In the genomic region with DNA sequence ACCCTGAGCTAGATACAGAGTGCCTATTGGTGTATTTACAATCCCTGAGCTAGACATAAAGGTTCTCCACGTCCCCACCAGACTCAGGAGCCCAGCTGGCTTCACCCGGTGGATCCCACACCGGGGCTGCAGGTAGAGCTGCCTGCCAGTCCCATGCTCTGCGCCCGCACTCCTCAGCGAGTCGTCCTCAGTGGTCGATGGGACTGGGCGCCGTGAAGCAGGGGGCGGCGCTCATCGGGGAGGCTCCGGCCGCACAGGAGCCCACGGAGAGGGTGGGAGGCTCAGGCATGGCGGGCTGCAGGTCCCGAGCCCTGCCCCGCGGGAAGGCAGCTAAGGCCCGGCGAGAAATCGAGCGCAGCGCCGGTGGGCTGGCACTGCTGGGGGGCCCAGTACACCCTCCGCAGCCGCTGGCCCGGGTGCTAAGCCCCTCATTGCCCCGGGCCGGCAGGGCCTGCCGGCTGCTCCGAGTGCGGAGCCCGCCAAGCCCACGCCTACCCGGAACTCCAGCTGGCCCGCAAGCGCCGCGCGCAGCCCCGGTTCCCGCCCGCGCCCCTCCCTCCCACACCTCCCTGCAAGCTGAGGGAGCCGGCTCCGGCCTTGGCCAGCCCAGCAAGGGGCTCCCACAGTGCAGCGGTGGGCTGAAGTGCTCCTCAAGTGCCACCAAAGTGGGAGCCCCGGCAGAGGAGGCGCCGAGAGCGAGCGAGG, we compare ENCODE assay signal across 11 cellular contexts. TPM values are rescaled to one million over a fixed set of nuclear protein-coding genes. Genes with fewer than 3 reads are reported as not detected.
A peak's percentile ranks its signal among the peaks of the same experiment; 100 is the strongest.
DNase-seq lines count a peak whose midpoint lies in the region; ATAC-seq and TF ChIP-seq lines count a peak whose summit lies in the region.
"Not testable (repeated sequence)": the region's sequence is repeated elsewhere in the genome, so short reads cannot be mapped to it uniquely, and the experiment has no call there.
"Had no signal": no experiment of that assay in that cellular context is flagged by ENCODE, and none has a peak within 500 bp of the region (broad histone marks: within the 10 kb centered on the region; RNA-seq: fewer than 3 reads in every experiment).

No MANE protein-coding gene starts in this region.

- H3K9me3 ChIP-seq in MG63, ascending aorta, ovary, thoracic aorta: not testable (repeated sequence)

- not testable (repeated sequence) for H3K9me3 Mint-ChIP-seq in immature natural killer cell

- DNase-seq in MG63 (peak; percentile 67), ovary (peak in 2 of 5 donors; percentile 49 to 54)
- DNase-seq in ascending aorta (ENCODE audit: low spot score in 2 of 2); epithelial cell of proximal tubule (ENCODE audit: low read depth); immature natural killer cell; thoracic aorta (ENCODE audit: low spot score): not testable (repeated sequence)

- not testable (repeated sequence) for H3K4me3 Mint-ChIP-seq in immature natural killer cell

- H3K27me3 Mint-ChIP-seq in immature natural killer cell (ENCODE audit: low read depth in 3 of 3): not testable (repeated sequence)

- peak overlapping the region; percentile 34; the same call in 1 of the 2 replicates for H3K27ac ChIP-seq in C4-2B
- H3K27ac ChIP-seq in ascending aorta, ovary, thoracic aorta: not testable (repeated sequence)

- ATAC-seq in thoracic aorta (ENCODE audit: insufficient number of reproducible peaks, low FRiP score, low read depth): not testable (repeated sequence)

- 68 to 87% (median 70%) methylated on average over 28 to 54 of the region's 54 CpGs for WGBS in ovary, 3 donors

- H3K4me1 ChIP-seq in ascending aorta; ovary (ENCODE audit: insufficient read depth); thoracic aorta (ENCODE audit: control insufficient read depth in 1 of 2, low read depth in 2 of 2): not testable (repeated sequence)

- not testable (repeated sequence) for TF ChIP-seq CTCF in C4-2B (conservative IDR thresholded peaks at IDR 0.05); WI38 (IDR thresholded peaks at IDR 0.05; ENCODE audit: low read depth, low read length); ascending aorta (IDR thresholded peaks at IDR 0.05); epithelial cell of proximal tubule (conservative IDR thresholded peaks at IDR 0.05; ENCODE audit: low read depth, low read length); ovary (IDR thresholded peaks at IDR 0.05); thoracic aorta (IDR thresholded peaks at IDR 0.05)

- not testable (repeated sequence) for H3K36me3 Mint-ChIP-seq in immature natural killer cell

- peak overlapping the region; percentile 51 for H3K4me3 ChIP-seq in MG63
- peak overlapping the region; percentile 29; the same call in 1 of the 2 replicates for H3K4me3 ChIP-seq in WI38 (ENCODE audit: low read depth, low read length)
- H3K4me3 ChIP-seq in ascending aorta: peak overlapping the region; percentile 26 to 50
- H3K4me3 ChIP-seq in epithelial cell of proximal tubule (ENCODE audit: low read depth, low read length): peak overlapping the region; percentile 26
- peak overlapping the region; percentile 37 for H3K4me3 ChIP-seq in ovary
- peak overlapping the region; percentile 65 for H3K4me3 ChIP-seq in thoracic aorta

- peak overlapping the region in 4 of 6 donors; percentile 86 to 93 (median 90) for H3K27ac Mint-ChIP-seq in immature natural killer cell

- not testable (repeated sequence) for TF ChIP-seq EP300 in ovary (IDR thresholded peaks at IDR 0.05)

- not testable (repeated sequence) for H3K27me3 ChIP-seq in MG63; ascending aorta; ovary; thoracic aorta (replicated peaks; ENCODE audit: insufficient read depth)

- peaks cover 57 to 72% of the 10 kb centered on the region in 2 donors for H3K4me1 Mint-ChIP-seq in immature natural killer cell

- not testable (repeated sequence) for TF ChIP-seq POLR2A in ovary (IDR thresholded peaks at IDR 0.05)

- not testable (repeated sequence) for H3K36me3 ChIP-seq in MG63, ascending aorta, ovary, thoracic aorta

- intact Hi-C loops in ascending aorta (cut with DNase I); ovary (cut with DNase I): not testable (repeated sequence)

RNA-seq across cellular contexts. Expression of a gene that starts 6.7 kb away (rescaled TPM):
- not detected in 2 replicates for total RNA-seq in MG63 (2014; rRNA removed; shearing (Covaris generic); ENCODE audit: low replicate concordance)
- total RNA-seq in ascending aorta (not detected), epithelial cell of proximal tubule (not detected in 2 replicates), ovary (under 1 TPM in 2 of 7 donors, not detected in 5; 0.53 to 0.60 TPM), thoracic aorta (1 to 10 TPM in 1 of 2 donors, not detected in 1; 1.9 TPM)
- polyA plus RNA-seq in immature natural killer cell (1 to 10 TPM in 2 of 3 donors, not detected in 1; 1.2 to 3.5 TPM), ovary (under 1 TPM; 0.58 to 0.73 TPM)
- total RNA-seq: esophagus mucosa, LHCN-M2, renal cortical epithelial cell had no signal

RNA-seq across cellular contexts. Expression of a gene that starts 21.1 kb away (rescaled TPM):
- total RNA-seq in MG63 (2014; rRNA removed; shearing (Covaris generic); ENCODE audit: low replicate concordance): not detected in 2 replicates
- 1.3 TPM for total RNA-seq in ascending aorta
- 0.12 and 1.4 TPM in 2 replicates for total RNA-seq in epithelial cell of proximal tubule
- 100 to 1,000 TPM; 142 to 434 (median 240) TPM for polyA plus RNA-seq in immature natural killer cell
- 1 to 10 TPM in 6 of 7 donors, under 1 TPM in 1; 0.63 to 7.8 (median 2.3) TPM for total RNA-seq in ovary
- polyA plus RNA-seq in ovary: 1 to 10 TPM; 2.1 to 6.6 TPM
- 10 to 100 TPM in 1 of 2 donors, 1 to 10 TPM in 1; 5.8 to 40.3 TPM for total RNA-seq in thoracic aorta
- total RNA-seq: LHCN-M2 had no signal
